In genomic region chr3:53180305-53181023, GRCh38 we compare ENCODE assay signal across 10 cellular contexts. TPM values are rescaled to one million over a fixed set of nuclear protein-coding genes. Genes with fewer than 3 reads are reported as not detected.
DNase-seq lines count a peak whose midpoint lies in the region; ATAC-seq, FAIRE-seq and TF ChIP-seq lines count a peak whose summit lies in the region.
"Had no signal": no experiment of that assay in that cellular context is flagged by ENCODE, and none has a peak within 500 bp of the region (broad histone marks: within the 10 kb centered on the region; RNA-seq: fewer than 3 reads in every experiment).

No MANE protein-coding gene starts in this region.

- TF ChIP-seq CTCF in heart right ventricle (IDR thresholded peaks at IDR 0.05), result no peak

- H3K36me3 ChIP-seq in heart right ventricle, result peaks cover 0 to 91% (median 15%) of the 10 kb centered on the region in 9 donors

- H3K4me3 Mint-ChIP-seq in activated naive CD4-positive, alpha-beta T cell treated with anti-CD3 and anti-CD28 coated beads for 36 hours, result no peak overlapping the region
- H3K4me3 Mint-ChIP-seq: nephron had no signal

- intact Hi-C loops in heart right ventricle (cut with DNase I), result no loop called here
- intact Hi-C loops in activated naive CD4-positive, alpha-beta T cell treated with anti-CD3 and anti-CD28 coated beads for 36 hours (cut with micrococcal nuclease), result no loop called here

- 91 to 92% methylated on average over 11 of the region's 11 CpGs for whole genome bisulfite sequencing in heart right ventricle, 2 donors

- H3K27ac ChIP-seq in heart right ventricle, result no peak overlapping the region
- H3K27ac ChIP-seq: epithelial cell of prostate had no signal

- H3K36me3 Mint-ChIP-seq in activated naive CD4-positive, alpha-beta T cell treated with anti-CD3 and anti-CD28 coated beads for 36 hours (ENCODE audit: low read depth), result peaks cover 4% of the 10 kb centered on the region

- no peaks in the 10 kb centered on the region for H3K27me3 Mint-ChIP-seq in activated naive CD4-positive, alpha-beta T cell treated with anti-CD3 and anti-CD28 coated beads for 36 hours (ENCODE audit: low read depth)

- CTCF ChIA-PET in activated naive CD4-positive, alpha-beta T cell treated with anti-CD3 and anti-CD28 coated beads for 36 hours (lab: Charles Lee), result interaction anchor here (0.7 kb wide), 1 partner anchor 16 kb away, joined by 3 read pairs; no protein-coding TSS in a partner anchor

- FAIRE-seq in GM12891 (lab: Jason Lieb, UNC), result peak; percentile 99

- H3K27ac Mint-ChIP-seq in activated naive CD4-positive, alpha-beta T cell treated with anti-CD3 and anti-CD28 coated beads for 36 hours, result no peak overlapping the region
- H3K27ac Mint-ChIP-seq: nephron had no signal

- TF ChIP-seq POLR2A in GM12891 (IDR thresholded peaks at IDR 0.05; ENCODE audit: low read depth, low read length), result peak; percentile 31; the same call in 1 of the 2 replicates

- peaks cover 0 to 19% (median 0%) of the 10 kb centered on the region in 9 donors for H3K4me1 ChIP-seq in heart right ventricle

- H3K27me3 ChIP-seq in heart right ventricle, result no peaks in the 10 kb centered on the region

- ATAC-seq in GM21360 (IDR thresholded peaks at IDR 0.05; ENCODE audit: unreplicated experiment) (peak; percentile 87), HG03342 (IDR thresholded peaks at IDR 0.05; ENCODE audit: unreplicated experiment) (peak; percentile 95), heart right ventricle (peak in 5 of 8 donors; percentile 18 to 62 (median 50))

- peak; percentile 84 for DNase-seq in GM12891 (ENCODE audit: insufficient read length, low spot score)
- no peak for DNase-seq in heart right ventricle
- DNase-seq in activated naive CD4-positive, alpha-beta T cell treated with anti-CD3 and anti-CD28 coated beads for 36 hours, result no peak
- no peak for DNase-seq in NCI-H1436 (lab: John Stamatoyannopoulos, UW)
- no peak for DNase-seq in NCI-H2196 treated with DMSO at 0.1 percent for 48 hours (lab: John Stamatoyannopoulos, UW; ENCODE audit: unreplicated experiment)
- DNase-seq in islet precursor cell, result no peak

- H3K4me3 ChIP-seq in heart right ventricle, result no peak overlapping the region

- H3K4me1 Mint-ChIP-seq in activated naive CD4-positive, alpha-beta T cell treated with anti-CD3 and anti-CD28 coated beads for 36 hours (ENCODE audit: low read depth), result no peaks in the 10 kb centered on the region
- H3K4me1 Mint-ChIP-seq: nephron had no signal

- H3K9me3 ChIP-seq in heart right ventricle, result no peaks in the 10 kb centered on the region

- no peaks in the 10 kb centered on the region for H3K9me3 Mint-ChIP-seq in activated naive CD4-positive, alpha-beta T cell treated with anti-CD3 and anti-CD28 coated beads for 36 hours
- H3K9me3 Mint-ChIP-seq: nephron had no signal

TF ChIP-seq in GM12891, 5 proteins besides CTCF, POLR2A, EP300 and RAD21:
- TF ChIP-seq PAX5 (IDR thresholded peaks at IDR 0.05; ENCODE audit: insufficient read depth, low read length, severe bottlenecking) (no peak), SPI1 (IDR thresholded peaks at IDR 0.05; ENCODE audit: low read depth, low read length) (peak; percentile 99), TAF1 (IDR thresholded peaks at IDR 0.05; ENCODE audit: low read depth, low read length) (no peak), POU2F2 (IDR thresholded peaks at IDR 0.05; ENCODE audit: low read depth, low read length) (peak; percentile 81; the same call in 1 of the 2 replicates), POLR2AphosphoS5 (IDR thresholded peaks at IDR 0.05; ENCODE audit: low read depth, low read length) (no peak)
TF ChIP-seq in GM12891: peak in this region for 2.

RNA-seq across cellular contexts. Expression of gene PRKCD, which starts 19.5 kb away (rescaled TPM):
- polyA plus RNA-seq in GM12891 (2012; ENCODE audit: low read depth, missing spikeins), result 47.7 TPM
- total RNA-seq in heart right ventricle, result 10 to 100 TPM in 4 of 10 donors, 1 to 10 TPM in 6; 6.6 to 28.3 (median 7.7) TPM
- polyA plus RNA-seq in heart right ventricle, result 10 to 100 TPM in 1 of 2 donors, 1 to 10 TPM in 1; 8.6 to 11.5 TPM
- 10 to 100 TPM in 1 of 2 experiments, 1 to 10 TPM in 1; 9.1 to 10.2 TPM for total RNA-seq in activated naive CD4-positive, alpha-beta T cell treated with anti-CD3 and anti-CD28 coated beads for 36 hours

RNA-seq across cellular contexts. Expression of gene RFT1, which starts 50.2 kb away (rescaled TPM):
- polyA plus RNA-seq in GM12891 (2012; ENCODE audit: low read depth, missing spikeins), result 20.5 TPM
- 10 to 100 TPM in 4 of 10 donors, 1 to 10 TPM in 6; 5.7 to 13.1 (median 9.5) TPM for total RNA-seq in heart right ventricle
- polyA plus RNA-seq in heart right ventricle, result 1 to 10 TPM; 4.6 to 8.2 TPM
- total RNA-seq in activated naive CD4-positive, alpha-beta T cell treated with anti-CD3 and anti-CD28 coated beads for 36 hours, result 10 to 100 TPM; 29.9 to 31.7 TPM
